8 cellular contexts compared by ENCODE assay signal in the genomic region with DNA sequence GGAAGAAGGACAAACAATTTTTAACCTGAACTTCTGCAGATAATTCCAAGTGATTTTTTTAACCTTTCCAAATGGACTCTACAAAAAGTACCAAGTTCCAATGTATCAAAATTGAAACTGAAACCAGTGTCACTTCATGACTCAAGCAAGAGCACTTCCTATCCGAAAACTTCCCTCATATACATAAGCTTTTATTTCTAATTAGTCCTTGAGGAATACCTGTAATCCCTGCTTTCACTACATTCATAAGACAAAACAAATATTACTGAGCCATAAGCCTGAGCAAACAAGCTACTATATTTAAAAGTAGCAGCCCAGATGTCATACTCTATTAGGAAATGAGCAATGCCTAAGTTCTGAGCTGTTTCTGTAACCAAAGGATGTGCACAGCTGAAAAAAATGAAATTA.
DNase-seq lines count a peak whose midpoint lies in the region; ATAC-seq lines count a peak whose summit lies in the region.

No MANE protein-coding gene starts in this region.

- H3K27me3 ChIP-seq in Karpas-422 (ENCODE audit: low read length) (no peaks in the 10 kb centered on the region), skeletal muscle tissue (ENCODE audit: control insufficient read depth in 3 of 3, insufficient read depth in 3 of 3, low read length in 3 of 3) (no peaks in the 10 kb centered on the region)

- H3K36me3 ChIP-seq in Karpas-422 (ENCODE audit: insufficient read depth, low read length) (no peaks in the 10 kb centered on the region), skeletal muscle tissue (ENCODE audit: control insufficient read depth in 3 of 3, insufficient read depth in 3 of 3, low read length in 3 of 3) (no peaks in the 10 kb centered on the region)

- DNase-seq in DMS79 treated with DMSO at 0.1 percent for 48 hours (lab: John Stamatoyannopoulos, UW) (peak; percentile 19), DMS79 (lab: John Stamatoyannopoulos, UW) (no peak), Karpas-422 (peak; percentile 84), dermis blood vessel endothelial cell (peak; percentile 47), iPS-NIHi7 (ENCODE audit: extremely low spot score) (no peak)

- ATAC-seq in GM19351 (IDR thresholded peaks at IDR 0.05; ENCODE audit: unreplicated experiment) (no peak), GM21723 (IDR thresholded peaks at IDR 0.05; ENCODE audit: unreplicated experiment) (no peak)

- peak overlapping the region; percentile 98 for H3K27ac ChIP-seq in Karpas-422 (ENCODE audit: low read length)
- H3K27ac ChIP-seq in skeletal muscle tissue (ENCODE audit: low read depth, low read length), result peak overlapping the region; percentile 26

- H3K9me2 ChIP-seq in Karpas-422 (replicated peaks; ENCODE audit: insufficient read depth, low read length), result no peaks in the 10 kb centered on the region

- peak overlapping the region; percentile 64 for H3K9ac ChIP-seq in Karpas-422 (ENCODE audit: low read length)
- no peak overlapping the region for H3K9ac ChIP-seq in skeletal muscle tissue (ENCODE audit: low read depth in 1 of 3, low read length in 3 of 3)

- H3K4me1 ChIP-seq in Karpas-422 (ENCODE audit: low read length) (peaks cover 100% of the 10 kb centered on the region), skeletal muscle tissue (ENCODE audit: control insufficient read depth in 3 of 3, insufficient read depth in 3 of 3, low read length in 3 of 3) (peaks cover 0 to 12% (median 10%) of the 10 kb centered on the region in 3 donors)

- H2AFZ ChIP-seq in Karpas-422 (ENCODE audit: low read length), result no peak overlapping the region

- H3K9me3 ChIP-seq in Karpas-422 (ENCODE audit: low read length), result no peaks in the 10 kb centered on the region
- no peaks in the 10 kb centered on the region for H3K9me3 ChIP-seq in skeletal muscle tissue (ENCODE audit: control insufficient read depth in 3 of 3, low read length in 3 of 3)

- H4K20me1 ChIP-seq in Karpas-422 (ENCODE audit: insufficient read depth, low read depth, low read length), result no peaks in the 10 kb centered on the region

- H3K79me2 ChIP-seq in Karpas-422 (ENCODE audit: low read length), result peaks cover 80% of the 10 kb centered on the region

- H3K4me3 ChIP-seq in Karpas-422 (ENCODE audit: low read length) (peak overlapping the region; percentile 54), skeletal muscle tissue (ENCODE audit: low read length in 3 of 3) (peak overlapping the region in 2 of 3 donors; percentile 17 to 27)

- peak overlapping the region; percentile 65 for H3K4me2 ChIP-seq in Karpas-422 (ENCODE audit: low read depth, low read length, poor library complexity, severe bottlenecking)

Comparison
In these comparisons a context has a peak if more than half of its experiments do, and no peak if none do; other contexts are left out.
1. DNase-seq: peak in DMS79 treated with DMSO at 0.1 percent for 48 hours (single experiment), Karpas-422 (single experiment) and dermis blood vessel endothelial cell (single experiment); none in DMS79 (single experiment) and iPS-NIHi7 (single experiment).